In genomic region chr15:101264911-101265641, GRCh38 we compare ENCODE assay signal across 20 cellular contexts. TPM values are rescaled to one million over a fixed set of nuclear protein-coding genes. Genes with fewer than 3 reads are reported as not detected.
A peak's percentile ranks its signal among the peaks of the same experiment; 100 is the strongest.
DNase-seq lines count a peak whose midpoint lies in the region; ATAC-seq and TF ChIP-seq lines count a peak whose summit lies in the region.
"Had no signal": no experiment of that assay in that cellular context is flagged by ENCODE, and none has a peak within 500 bp of the region (broad histone marks: within the 10 kb centered on the region; RNA-seq: fewer than 3 reads in every experiment).

No MANE protein-coding gene starts in this region.

- CTCF ChIA-PET in activated CD8-positive, alpha-beta memory T cell treated with anti-CD3 and anti-CD28 coated beads, Interleukin-2, amount 10 ng/mL, durations not matched to agents 7 days and 5 days (lab: Charles Lee): interaction anchor here (0.6 to 1.0 kb wide), 2 partner anchors 13 to 250 kb away, joined by 3 read pairs; partner anchors contain the start of gene CHSY1

- H3K36me3 ChIP-seq in spleen (peaks cover 0 to 20% (median 11%) of the 10 kb centered on the region in 6 donors), stomach (peaks cover 0 to 14% (median 13%) of the 10 kb centered on the region in 4 donors)
- H3K36me3 ChIP-seq: cardiac muscle cell had no signal

- H3K27me3 ChIP-seq in spleen (replicated peaks in 1 of 7) (no peaks in the 10 kb centered on the region), stomach (no peaks in the 10 kb centered on the region)
- H3K27me3 ChIP-seq: cardiac muscle cell, pancreas, tibial nerve had no signal

- H3K27ac ChIP-seq in spleen: peak overlapping the region in 7 of 8 donors; percentile 56 to 70 (median 67)
- peak overlapping the region in 2 of 5 donors; percentile 34 to 67 for H3K27ac ChIP-seq in stomach
- H3K27ac ChIP-seq: cardiac muscle cell, pancreas, RWPE1 had no signal

- TF ChIP-seq POLR2A in spleen (IDR thresholded peaks at IDR 0.05) (no peak), stomach (IDR thresholded peaks at IDR 0.05) (no peak)

- no peak overlapping the region for H3K4me3 Mint-ChIP-seq in activated CD8-positive, alpha-beta memory T cell treated with anti-CD3 and anti-CD28 coated beads, Interleukin-2, amount 10 ng/mL, durations not matched to agents 7 days and 5 days
- H3K4me3 Mint-ChIP-seq: activated CD4-positive, alpha-beta memory T cell treated with anti-CD3 and anti-CD28 coated beads, Interleukin-2, amount 10 ng/mL, durations not matched to agents 7 days and 5 days; effector memory CD8-positive, alpha-beta T cell had no signal

- no peak for TF ChIP-seq CTCF in spleen (IDR thresholded peaks at IDR 0.05 in 8 of 11, conservative IDR thresholded peaks at IDR 0.05 in 3 of 11)
- no peak for TF ChIP-seq CTCF in stomach (IDR thresholded peaks at IDR 0.05)

- peak; percentile 54 for ATAC-seq in GM19025 (IDR thresholded peaks at IDR 0.05; ENCODE audit: low read depth, unreplicated experiment)
- ATAC-seq in HG03432 (IDR thresholded peaks at IDR 0.05; ENCODE audit: unreplicated experiment): peak; percentile 64
- no peak for ATAC-seq in GM19328 (IDR thresholded peaks at IDR 0.05; ENCODE audit: unreplicated experiment)
- no peak for ATAC-seq in activated CD8-positive, alpha-beta memory T cell treated with anti-CD3 and anti-CD28 coated beads, Interleukin-2, amount 10 ng/mL, durations not matched to agents 7 days and 5 days
- ATAC-seq: effector memory CD8-positive, alpha-beta T cell; left colon had no signal

- H3K27me3 Mint-ChIP-seq in activated CD8-positive, alpha-beta memory T cell treated with anti-CD3 and anti-CD28 coated beads, Interleukin-2, amount 10 ng/mL, durations not matched to agents 7 days and 5 days: peaks cover 6% of the 10 kb centered on the region

- 67 to 78% (median 75%) methylated on average over 13 to 17 of the region's 17 CpGs for WGBS in spleen, 5 donors
- WGBS in stomach, 5 donors: 72 to 84% (median 77%) methylated on average over 17 of the region's 17 CpGs

- H3K36me3 Mint-ChIP-seq in activated CD8-positive, alpha-beta memory T cell treated with anti-CD3 and anti-CD28 coated beads, Interleukin-2, amount 10 ng/mL, durations not matched to agents 7 days and 5 days: peaks cover 5% of the 10 kb centered on the region

- H3K4me3 ChIP-seq in spleen (no peak overlapping the region), stomach (no peak overlapping the region)
- H3K4me3 ChIP-seq: cardiac muscle cell, pancreas, tibial nerve had no signal

- peak; percentile 70 to 74 for DNase-seq in dermis microvascular lymphatic vessel endothelial cell (ENCODE audit: low read depth in 2 of 2)
- DNase-seq in spleen: peak; percentile 62
- DNase-seq in hippocampal formation (lab: John Stamatoyannopoulos, UW): no peak
- DNase-seq in activated CD8-positive, alpha-beta memory T cell treated with anti-CD3 and anti-CD28 coated beads, Interleukin-2, amount 10 ng/mL, durations not matched to agents 7 days and 5 days: no peak
- DNase-seq in stomach: no peak
- DNase-seq: activated CD4-positive, alpha-beta memory T cell treated with anti-CD3 and anti-CD28 coated beads, Interleukin-2, amount 10 ng/mL, durations not matched to agents 7 days and 5 days; effector memory CD8-positive, alpha-beta T cell; GF-D8; Karpas-422; left colon; NCI-H1417 treated with DMSO at 0.1 percent for 48 hours; pancreas; small intestine; SW 1271 had no signal

- H3K9me3 ChIP-seq in spleen (no peaks in the 10 kb centered on the region), stomach (no peaks in the 10 kb centered on the region)
- H3K9me3 ChIP-seq: pancreas, tibial nerve had no signal

- H3K9me3 Mint-ChIP-seq in activated CD8-positive, alpha-beta memory T cell treated with anti-CD3 and anti-CD28 coated beads, Interleukin-2, amount 10 ng/mL, durations not matched to agents 7 days and 5 days (ENCODE audit: low read depth): no peaks in the 10 kb centered on the region
- H3K9me3 Mint-ChIP-seq: activated CD4-positive, alpha-beta memory T cell treated with anti-CD3 and anti-CD28 coated beads, Interleukin-2, amount 10 ng/mL, durations not matched to agents 7 days and 5 days; effector memory CD8-positive, alpha-beta T cell had no signal

- no peak for TF ChIP-seq EP300 in stomach (IDR thresholded peaks at IDR 0.05)

- intact Hi-C loops in spleen (cut with DNase I; ENCODE audit: low total_unique reads): loop anchor here (10.0 kb wide), 1 partner anchor 640 kb away; no protein-coding TSS in a partner anchor
- intact Hi-C loops in stomach (cut with DNase I; ENCODE audit: low total_unique reads): loop anchor here (5.0 kb wide), 1 partner anchor 253 kb away; no protein-coding TSS in a partner anchor

- no peak overlapping the region for H3K27ac Mint-ChIP-seq in activated CD8-positive, alpha-beta memory T cell treated with anti-CD3 and anti-CD28 coated beads, Interleukin-2, amount 10 ng/mL, durations not matched to agents 7 days and 5 days
- H3K27ac Mint-ChIP-seq: activated CD4-positive, alpha-beta memory T cell treated with anti-CD3 and anti-CD28 coated beads, Interleukin-2, amount 10 ng/mL, durations not matched to agents 7 days and 5 days had no signal

- H3K4me1 ChIP-seq in spleen: peaks cover 8 to 36% (median 18%) of the 10 kb centered on the region in 6 donors
- H3K4me1 ChIP-seq in stomach: peaks cover 4 to 13% (median 6%) of the 10 kb centered on the region in 4 donors

- H3K4me1 Mint-ChIP-seq in activated CD8-positive, alpha-beta memory T cell treated with anti-CD3 and anti-CD28 coated beads, Interleukin-2, amount 10 ng/mL, durations not matched to agents 7 days and 5 days: peaks cover 13% of the 10 kb centered on the region

RNA-seq across cellular contexts. Expression of gene SELENOS, which starts 12.2 kb away (rescaled TPM):
- 45.4 and 54.2 TPM in 2 replicates for total RNA-seq in dermis microvascular lymphatic vessel endothelial cell
- 100 to 1,000 TPM in 1 of 7 donors, 10 to 100 TPM in 6; 47.3 to 109 (median 63.8) TPM for total RNA-seq in spleen
- 10 to 100 TPM; 25.7 to 41.1 (median 39.7) TPM for polyA plus RNA-seq in spleen
- 10 to 100 TPM; 33.1 to 49.0 TPM for total RNA-seq in activated CD8-positive, alpha-beta memory T cell treated with anti-CD3 and anti-CD28 coated beads, Interleukin-2, amount 10 ng/mL, durations not matched to agents 7 days and 5 days
- 100 to 1,000 TPM in 1 of 5 donors, 10 to 100 TPM in 4; 71.7 to 184 (median 86.9) TPM for total RNA-seq in stomach
- 10 to 100 TPM; 37.4 to 67.2 (median 62.9) TPM for polyA plus RNA-seq in stomach

RNA-seq across cellular contexts. Expression of gene CHSY1, which starts 13.2 kb away (rescaled TPM):
- total RNA-seq in dermis microvascular lymphatic vessel endothelial cell: 25.4 and 28.4 TPM in 2 replicates
- 10 to 100 TPM; 50.2 to 99.5 (median 55.9) TPM for total RNA-seq in spleen
- 1 to 10 TPM; 6.8 to 9.2 (median 8.3) TPM for polyA plus RNA-seq in spleen
- total RNA-seq in activated CD8-positive, alpha-beta memory T cell treated with anti-CD3 and anti-CD28 coated beads, Interleukin-2, amount 10 ng/mL, durations not matched to agents 7 days and 5 days: 10 to 100 TPM; 50.5 to 59.4 TPM
- total RNA-seq in stomach: 10 to 100 TPM; 20.7 to 57.1 (median 35.1) TPM
- 10 to 100 TPM in 1 of 3 donors, 1 to 10 TPM in 2; 4.7 to 11.8 (median 9.0) TPM for polyA plus RNA-seq in stomach

RNA-seq across cellular contexts. Expression of gene SNRPA1, which starts 30.0 kb away (rescaled TPM):
- 11.0 and 13.5 TPM in 2 replicates for total RNA-seq in dermis microvascular lymphatic vessel endothelial cell
- 10 to 100 TPM; 56.2 to 85.4 (median 68.8) TPM for total RNA-seq in spleen
- polyA plus RNA-seq in spleen: 10 to 100 TPM; 74.6 to 75.1 (median 74.7) TPM
- 100 to 1,000 TPM; 132 to 151 TPM for total RNA-seq in activated CD8-positive, alpha-beta memory T cell treated with anti-CD3 and anti-CD28 coated beads, Interleukin-2, amount 10 ng/mL, durations not matched to agents 7 days and 5 days
- 10 to 100 TPM in 4 of 5 donors, 1 to 10 TPM in 1; 3.5 to 75.6 (median 32.1) TPM for total RNA-seq in stomach
- 10 to 100 TPM; 58.9 to 61.7 (median 59.1) TPM for polyA plus RNA-seq in stomach

Comparison
In these comparisons a context has a peak if more than half of its experiments do, and no peak if none do; other contexts are left out.
1. ATAC-seq: peak in GM19025 (single experiment) and HG03432 (single experiment); none in GM19328 (single experiment) and activated CD8-positive, alpha-beta memory T cell treated with anti-CD3 and anti-CD28 coated beads, Interleukin-2, amount 10 ng/mL, durations not matched to agents 7 days and 5 days (single experiment).
2. DNase-seq: peak in dermis microvascular lymphatic vessel endothelial cell (2 of 2) and spleen (single experiment); none in hippocampal formation (0 of 2), activated CD8-positive, alpha-beta memory T cell treated with anti-CD3 and anti-CD28 coated beads, Interleukin-2, amount 10 ng/mL, durations not matched to agents 7 days and 5 days (single experiment) and stomach (single experiment).